14 cellular contexts compared by ENCODE assay signal in the genomic region with DNA sequence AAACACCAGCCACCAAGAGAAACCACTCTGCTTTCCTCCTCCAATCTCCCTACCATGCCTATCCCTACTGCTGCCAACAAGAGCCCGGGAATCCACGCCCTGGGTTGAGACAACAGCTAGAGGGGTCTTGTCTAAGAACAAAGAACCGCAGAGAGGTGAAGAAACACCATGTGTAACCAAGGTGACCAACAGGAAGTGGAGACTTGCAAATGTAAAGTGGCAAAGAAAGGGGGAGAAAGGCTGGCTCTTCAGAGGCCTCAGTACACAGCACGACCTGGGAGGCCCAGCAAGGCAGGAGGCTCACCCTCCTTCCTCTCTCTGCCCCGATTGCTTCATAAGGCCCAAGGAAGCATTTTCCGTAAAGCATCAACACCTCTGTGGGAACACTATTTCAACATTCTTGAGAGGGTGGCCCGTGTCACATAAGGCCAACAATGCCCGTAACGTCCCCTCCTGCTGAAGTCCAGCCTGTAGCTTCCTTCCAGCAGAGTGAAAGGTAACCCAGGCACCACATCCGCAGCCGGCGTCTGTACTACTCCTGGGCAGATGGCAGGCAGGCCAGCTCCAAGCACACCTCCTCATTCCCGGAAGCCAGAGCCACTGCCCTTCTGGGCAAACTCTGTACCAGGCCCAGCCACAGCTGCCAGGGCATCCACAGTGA. TPM values are rescaled to one million over a fixed set of nuclear protein-coding genes. Genes with fewer than 3 reads are reported as not detected.
DNase-seq lines count a peak whose midpoint lies in the region; ATAC-seq and TF ChIP-seq lines count a peak whose summit lies in the region.
"Had no signal": no experiment of that assay in that cellular context is flagged by ENCODE, and none has a peak within 500 bp of the region (broad histone marks: within the 10 kb centered on the region; RNA-seq: fewer than 3 reads in every experiment).

No MANE protein-coding gene starts in this region.

- no peak for TF ChIP-seq CTCF in Panc1 (IDR thresholded peaks at IDR 0.05)
- no peak for TF ChIP-seq CTCF in heart right ventricle (IDR thresholded peaks at IDR 0.05)
- TF ChIP-seq CTCF in neural crest cell (conservative IDR thresholded peaks at IDR 0.05) = no peak
- TF ChIP-seq CTCF in sigmoid colon (IDR thresholded peaks at IDR 0.05) = no peak

- TF ChIP-seq POLR2A in sigmoid colon (IDR thresholded peaks at IDR 0.05) = no peak

- H3K9me3 ChIP-seq in Panc1 (ENCODE audit: control insufficient read depth, insufficient read depth, low read depth, low read length) (no peaks in the 10 kb centered on the region), heart right ventricle (no peaks in the 10 kb centered on the region), sigmoid colon (no peaks in the 10 kb centered on the region)
- H3K9me3 ChIP-seq: BLaER1 treated with 17β-estradiol and CSF1 and Interleukin-3, amounts not matched to agents 10 nM and 100 nM had no signal

- H3K27ac ChIP-seq in Panc1 (ENCODE audit: low read length) (no peak overlapping the region), heart right ventricle (peak overlapping the region in 6 of 10 donors; percentile 10 to 77 (median 40)), sigmoid colon (no peak overlapping the region)
- H3K27ac ChIP-seq: BLaER1 treated with 17β-estradiol and CSF1 and Interleukin-3, amounts not matched to agents 10 nM and 100 nM; RWPE1 had no signal

- TF ChIP-seq EP300 in sigmoid colon (IDR thresholded peaks at IDR 0.05) = no peak

- CTCF ChIA-PET in Panc1 (lab: Charles Lee) = no interaction called here

- H3K36me3 Mint-ChIP-seq in neural crest cell (ENCODE audit: low read depth) = peaks cover 5% of the 10 kb centered on the region

- H3K4me3 Mint-ChIP-seq in neural crest cell = no peak overlapping the region
- H3K4me3 Mint-ChIP-seq: activated naive CD4-positive, alpha-beta T cell treated with anti-CD3 and anti-CD28 coated beads for 36 hours had no signal

- H3K36me3 ChIP-seq in H7 (replicated peaks; ENCODE audit: control insufficient read depth, insufficient read depth, low read length) = no peaks in the 10 kb centered on the region; the same call in 1 of the 2 replicates
- H3K36me3 ChIP-seq in Panc1 (ENCODE audit: control insufficient read depth, insufficient read depth, low read length) = no peaks in the 10 kb centered on the region
- H3K36me3 ChIP-seq in heart right ventricle = no peaks in the 10 kb centered on the region
- H3K36me3 ChIP-seq in sigmoid colon = no peaks in the 10 kb centered on the region

- H3K27me3 ChIP-seq in H7 (ENCODE audit: control insufficient read depth, insufficient read depth, low read length) = no peaks in the 10 kb centered on the region
- no peaks in the 10 kb centered on the region for H3K27me3 ChIP-seq in Panc1 (ENCODE audit: control insufficient read depth, insufficient read depth, low read length)
- H3K27me3 ChIP-seq in heart right ventricle = no peaks in the 10 kb centered on the region
- H3K27me3 ChIP-seq in sigmoid colon = no peaks in the 10 kb centered on the region
- H3K27me3 ChIP-seq: BLaER1 treated with 17β-estradiol and CSF1 and Interleukin-3, amounts not matched to agents 10 nM and 100 nM; dorsolateral prefrontal cortex had no signal

- in situ Hi-C loops in Panc1 (cut with HindIII; ENCODE audit: low pct_unique_long_range_greater_than_20kb, low sequenced_read_pairs) = no loop called here

- H3K9me3 Mint-ChIP-seq in neural crest cell = no peaks in the 10 kb centered on the region
- H3K9me3 Mint-ChIP-seq: activated naive CD4-positive, alpha-beta T cell treated with anti-CD3 and anti-CD28 coated beads for 36 hours had no signal

- WGBS in heart right ventricle, 2 donors = 57 to 62% methylated on average over 13 of the region's 13 CpGs
- 76 to 78% methylated on average over 13 of the region's 13 CpGs for WGBS in sigmoid colon, 2 donors

- H3K4me1 Mint-ChIP-seq in neural crest cell = peaks cover 43% of the 10 kb centered on the region

- no TSS peak for BruUV-seq in Panc1 (replicated peaks; lab: Mats Ljungman, UMichigan)

- peak overlapping the region; percentile 87 for H3K27ac Mint-ChIP-seq in neural crest cell (ENCODE audit: unreplicated experiment)
- H3K27ac Mint-ChIP-seq: activated naive CD4-positive, alpha-beta T cell treated with anti-CD3 and anti-CD28 coated beads for 36 hours had no signal

- H3K4me3 ChIP-seq in H7 (ENCODE audit: insufficient read depth, low read depth, low read length) (no peak overlapping the region), Panc1 (ENCODE audit: low read depth in 2 of 2, low read length in 2 of 2) (no peak overlapping the region), heart right ventricle (no peak overlapping the region), sigmoid colon (no peak overlapping the region)
- H3K4me3 ChIP-seq: BLaER1 treated with 17β-estradiol and CSF1 and Interleukin-3, amounts not matched to agents 10 nM and 100 nM; dorsolateral prefrontal cortex had no signal

- H3K4me1 ChIP-seq in Panc1 (ENCODE audit: control insufficient read depth, insufficient read depth, low read length) (peaks cover 22% of the 10 kb centered on the region), heart right ventricle (peaks cover 0 to 33% (median 19%) of the 10 kb centered on the region in 9 donors), sigmoid colon (no peaks in the 10 kb centered on the region)

- POLR2A ChIA-PET in Panc1 (lab: Charles Lee) = no interaction called here

- peak; percentile 49 for DNase-seq in H7
- DNase-seq in Panc1 (ENCODE audit: low read depth, low spot score) = no peak
- DNase-seq in heart right ventricle = no peak
- no peak for DNase-seq in neural crest cell (ENCODE audit: low read depth, low spot score)
- no peak for DNase-seq in NCI-H226
- no peak for DNase-seq in SW480 (ENCODE audit: low spot score)
- no peak for DNase-seq in sigmoid colon
- DNase-seq: activated naive CD4-positive, alpha-beta T cell treated with anti-CD3 and anti-CD28 coated beads for 36 hours; dorsolateral prefrontal cortex; NCI-H1436 treated with DMSO at 0.1 percent for 48 hours; stimulated activated naive CD4-positive, alpha-beta T cell treated with Interleukin-2 at 50 U/mL for 16 hours had no signal

- no peaks in the 10 kb centered on the region for H3K27me3 Mint-ChIP-seq in neural crest cell (ENCODE audit: low read depth)

- intact Hi-C loops in Panc1 (cut with micrococcal nuclease; ENCODE audit: unreplicated experiment) (no loop called here), heart right ventricle (cut with DNase I) (no loop called here), sigmoid colon (cut with DNase I) (no loop called here)

- peak; percentile 58 for ATAC-seq in Panc1
- peak in 6 of 8 donors; percentile 34 to 88 (median 46) for ATAC-seq in heart right ventricle
- no peak for ATAC-seq in GM19035 (IDR thresholded peaks at IDR 0.05; ENCODE audit: unreplicated experiment)

RNA-seq across cellular contexts. Expression of gene CCNJL, which starts 18.3 kb away (rescaled TPM):
- total RNA-seq in H7 (2014; rRNA removed; shearing (Covaris generic)) = 17.8 and 20.9 TPM in 2 replicates
- total RNA-seq in Panc1 (2021; ENCODE audit: unreplicated experiment) (35.0 TPM), heart right ventricle (10 to 100 TPM in 3 of 10 donors, 1 to 10 TPM in 7; 4.5 to 20.8 (median 7.0) TPM), neural crest cell (28.7 and 29.7 TPM in 2 replicates), sigmoid colon (1 to 10 TPM in 2 of 4 donors, under 1 TPM in 2; 0.16 to 5.3 (median 1.4) TPM)
- 65.1 TPM for polyA plus RNA-seq in Panc1 (2012; ENCODE audit: insufficient read length)
- polyA plus RNA-seq in heart right ventricle (1 to 10 TPM; 2.9 to 5.1 TPM), sigmoid colon (10 to 100 TPM in 2 of 3 donors, 1 to 10 TPM in 1; 4.7 to 18.7 (median 10.8) TPM)
- total RNA-seq: activated naive CD4-positive, alpha-beta T cell treated with anti-CD3 and anti-CD28 coated beads for 36 hours had no signal

Comparison
In these comparisons a context has a peak if more than half of its experiments do, and no peak if none do; other contexts are left out.
1. H3K27ac ChIP-seq: peak in heart right ventricle (6 of 10); none in Panc1 (single experiment) and sigmoid colon (0 of 4).